8 cellular contexts compared by ENCODE assay signal in genomic region chr20:5001174-5002076, GRCh38. TPM values are rescaled to one million over a fixed set of nuclear protein-coding genes. Genes with fewer than 3 reads are reported as not detected.
DNase-seq lines count a peak whose midpoint lies in the region; ATAC-seq and TF ChIP-seq lines count a peak whose summit lies in the region.

TSS of gene SLC23A2 (minus strand) at chr20:5001510. CDS start at chr20:4932562, 68,948 bp downstream.

- H3K23me2 ChIP-seq in H9 (ENCODE audit: insufficient read length, low read depth, low read length, poor library complexity, severe bottlenecking): peaks cover 13% of the 10 kb centered on the region

- no peak within 1 kb of the TSS for H3K4ac ChIP-seq in H9 (ENCODE audit: low read depth, low read length)

- H3K4me1 Mint-ChIP-seq in H9: peaks cover 15 to 24% of the 10 kb centered on the region in 2 experiments
- H3K4me1 Mint-ChIP-seq in activated T-cell treated with anti-CD3 and anti-CD28 coated beads, Interleukin-2, amount 50 U/mL, for 4 hours (ENCODE audit: low read depth): peaks cover 31% of the 10 kb centered on the region
- peaks cover 27 to 42% (median 39%) of the 10 kb centered on the region in 4 donors for H3K4me1 Mint-ChIP-seq in naive thymus-derived CD8-positive, alpha-beta T cell
- H3K4me1 Mint-ChIP-seq in stimulated activated naive CD8-positive, alpha-beta T cell treated with anti-CD3 and anti-CD28 coated beads, Interleukin-15, Interleukin-2, amounts not matched to agents 100 ng/mL and 50 ng/mL, for 24 hours (ENCODE audit: low read depth): peaks cover 39% of the 10 kb centered on the region

- H2BK120ac ChIP-seq in H9 (ENCODE audit: low read depth, low read length, poor library complexity, severe bottlenecking): no peak within 1 kb of the TSS

- H3K14ac ChIP-seq in H9 (ENCODE audit: insufficient read depth, low read length): no peak within 1 kb of the TSS

- TF ChIP-seq CTCF in H9 (conservative IDR thresholded peaks at IDR 0.05) (no peak), esophagus squamous epithelium (IDR thresholded peaks at IDR 0.05) (no peak)

- peaks cover 20% of the 10 kb centered on the region for H3K27me3 Mint-ChIP-seq in H9 (ENCODE audit: low read depth)
- no peaks in the 10 kb centered on the region for H3K27me3 Mint-ChIP-seq in activated T-cell treated with anti-CD3 and anti-CD28 coated beads, Interleukin-2, amount 50 U/mL, for 4 hours (ENCODE audit: low read depth)
- no peaks in the 10 kb centered on the region for H3K27me3 Mint-ChIP-seq in naive thymus-derived CD8-positive, alpha-beta T cell
- no peaks in the 10 kb centered on the region for H3K27me3 Mint-ChIP-seq in stimulated activated naive CD8-positive, alpha-beta T cell treated with anti-CD3 and anti-CD28 coated beads, Interleukin-15, Interleukin-2, amounts not matched to agents 100 ng/mL and 50 ng/mL, for 24 hours

- H4K5ac ChIP-seq in H9 (ENCODE audit: insufficient read length, low read depth, low read length): no peak within 1 kb of the TSS

- H2BK12ac ChIP-seq in H9 (ENCODE audit: insufficient read length, low read depth, low read length): no peak within 1 kb of the TSS

- no peak within 1 kb of the TSS for H3K18ac ChIP-seq in H9 (ENCODE audit: insufficient read length, low read depth, low read length)

- no peak within 1 kb of the TSS for H4K91ac ChIP-seq in H9 (ENCODE audit: insufficient read length, low read depth, low read length)

- no peaks in the 10 kb centered on the region for H4K20me1 ChIP-seq in H9 (ENCODE audit: control insufficient read depth, insufficient read depth, insufficient read length)

- H3K36me3 ChIP-seq in esophagus squamous epithelium: no peaks in the 10 kb centered on the region

- H3K9ac ChIP-seq in H9 (ENCODE audit: extremely low read depth, insufficient read length, low read length): no peak within 1 kb of the TSS

- H2BK15ac ChIP-seq in H9 (ENCODE audit: low read depth, low read length): no peak within 1 kb of the TSS

- DNase-seq in COLO668 (lab: John Stamatoyannopoulos, UW; ENCODE audit: unreplicated experiment): peak; percentile 73
- peak; percentile 53 for DNase-seq in H9
- DNase-seq in NCI-H748 treated with DMSO at 0.1 percent for 48 hours (lab: John Stamatoyannopoulos, UW): peak; percentile 46
- peak; percentile 56 for DNase-seq in activated T-cell treated with anti-CD3 and anti-CD28 coated beads, Interleukin-2, amount 50 U/mL, for 4 hours
- DNase-seq in esophagus squamous epithelium (lab: John Stamatoyannopoulos, UW): no peak
- DNase-seq in naive thymus-derived CD8-positive, alpha-beta T cell: peak; percentile 34 to 73 (median 56)

- no peak within 1 kb of the TSS for H3K23ac ChIP-seq in H9 (ENCODE audit: insufficient read length, low read depth, low read length)

- POLR2A ChIA-PET in naive thymus-derived CD8-positive, alpha-beta T cell (lab: Charles Lee): interaction anchor here (0.6 to 0.9 kb wide), 2 partner anchors 76 to 190 kb away, joined by 4 read pairs; no protein-coding TSS in a partner anchor

- no CpG with 5 or more reads among the region's 88 CpGs for WGBS in H9 (ENCODE audit: extremely low coverage, insufficient read length, low lambda C conversion rate)
- WGBS in esophagus squamous epithelium, 2 donors: 2 to 3% methylated on average over 13 to 22 of the region's 88 CpGs

- ATAC-seq in activated T-cell treated with anti-CD3 and anti-CD28 coated beads, Interleukin-2, amount 50 U/mL, for 4 hours: peak; percentile 81 to 85
- ATAC-seq in naive thymus-derived CD8-positive, alpha-beta T cell: peak; percentile 84 to 86
- no peak for ATAC-seq in HG03159 (IDR thresholded peaks at IDR 0.05; ENCODE audit: unreplicated experiment)

- no peak within 1 kb of the TSS for H3T11ph ChIP-seq in H9 (ENCODE audit: low read length)

- no peaks in the 10 kb centered on the region for H3K36me3 Mint-ChIP-seq in H9 (ENCODE audit: insufficient read depth in 1 of 3, low read depth in 3 of 3)
- H3K36me3 Mint-ChIP-seq in activated T-cell treated with anti-CD3 and anti-CD28 coated beads, Interleukin-2, amount 50 U/mL, for 4 hours (ENCODE audit: insufficient read depth): peaks cover 4% of the 10 kb centered on the region
- no peaks in the 10 kb centered on the region for H3K36me3 Mint-ChIP-seq in naive thymus-derived CD8-positive, alpha-beta T cell
- peaks cover 4% of the 10 kb centered on the region for H3K36me3 Mint-ChIP-seq in stimulated activated naive CD8-positive, alpha-beta T cell treated with anti-CD3 and anti-CD28 coated beads, Interleukin-15, Interleukin-2, amounts not matched to agents 100 ng/mL and 50 ng/mL, for 24 hours (ENCODE audit: low read depth)

- H3K9me3 ChIP-seq in H9 (ENCODE audit: control insufficient read depth, low read depth, low read length) (no peaks in the 10 kb centered on the region), esophagus squamous epithelium (no peaks in the 10 kb centered on the region)

- no peaks in the 10 kb centered on the region for H3K79me2 ChIP-seq in H9 (ENCODE audit: insufficient read depth, low read length)

- H3K27ac ChIP-seq in H9 (ENCODE audit: insufficient read length, low read depth, low read length) (no peak within 1 kb of the TSS), esophagus squamous epithelium (peak within 1 kb of the TSS; percentile 42 to 72 (median 63))

- peak within 1 kb of the TSS; percentile 75 for H3K4me2 ChIP-seq in H9 (ENCODE audit: insufficient read depth, insufficient read length, low read length)

- no peak within 1 kb of the TSS for H2BK20ac ChIP-seq in H9 (ENCODE audit: low read depth, low read length, poor library complexity, severe bottlenecking)

- H2AK5ac ChIP-seq in H9 (ENCODE audit: insufficient read length, low read length): no peak within 1 kb of the TSS

- H3K27me3 ChIP-seq in H9 (ENCODE audit: insufficient read depth, low read length): no peaks in the 10 kb centered on the region
- H3K27me3 ChIP-seq in esophagus squamous epithelium: no peaks in the 10 kb centered on the region

- no peak within 1 kb of the TSS for H3K56ac ChIP-seq in H9 (ENCODE audit: insufficient read length, low read depth, low read length)

- no peak within 1 kb of the TSS for H2AFZ ChIP-seq in H9 (ENCODE audit: low read length)

- peak within 1 kb of the TSS in 2 of 3 experiments; percentile 53 to 71; a peak in 1 of 7 replicates for H3K27ac Mint-ChIP-seq in H9
- peak within 1 kb of the TSS; percentile 87 to 97 (median 94) for H3K27ac Mint-ChIP-seq in naive thymus-derived CD8-positive, alpha-beta T cell
- peak within 1 kb of the TSS; percentile 93 for H3K27ac Mint-ChIP-seq in stimulated activated naive CD8-positive, alpha-beta T cell treated with anti-CD3 and anti-CD28 coated beads, Interleukin-15, Interleukin-2, amounts not matched to agents 100 ng/mL and 50 ng/mL, for 24 hours

- H3K4me1 ChIP-seq in H9 (ENCODE audit: insufficient read depth, low read length): no peaks in the 10 kb centered on the region
- peaks cover 10 to 25% (median 14%) of the 10 kb centered on the region in 3 donors for H3K4me1 ChIP-seq in esophagus squamous epithelium

- peaks cover 5% of the 10 kb centered on the region for H3K79me1 ChIP-seq in H9 (ENCODE audit: insufficient read depth, low read depth, low read length, poor library complexity, severe bottlenecking)

- H3K9me3 Mint-ChIP-seq in H9: no peaks in the 10 kb centered on the region
- H3K9me3 Mint-ChIP-seq in activated T-cell treated with anti-CD3 and anti-CD28 coated beads, Interleukin-2, amount 50 U/mL, for 4 hours: no peaks in the 10 kb centered on the region
- no peaks in the 10 kb centered on the region for H3K9me3 Mint-ChIP-seq in naive thymus-derived CD8-positive, alpha-beta T cell
- H3K9me3 Mint-ChIP-seq in stimulated activated naive CD8-positive, alpha-beta T cell treated with anti-CD3 and anti-CD28 coated beads, Interleukin-15, Interleukin-2, amounts not matched to agents 100 ng/mL and 50 ng/mL, for 24 hours: no peaks in the 10 kb centered on the region

- peak in 1 of 4 donors; percentile 32 for TF ChIP-seq POLR2A in esophagus squamous epithelium (IDR thresholded peaks at IDR 0.05)

- no peak within 1 kb of the TSS for H2BK5ac ChIP-seq in H9 (ENCODE audit: insufficient read length, low read length)

- H3K4me3 ChIP-seq in esophagus squamous epithelium: peak within 1 kb of the TSS; percentile 70 to 87 (median 80)

- intact Hi-C loops in esophagus squamous epithelium (cut with DNase I): no loop called here

- no peak within 1 kb of the TSS for H4K8ac ChIP-seq in H9 (replicated peaks; ENCODE audit: insufficient read length, low read depth, low read length)

- peak within 1 kb of the TSS; percentile 81 to 92 for H3K4me3 Mint-ChIP-seq in H9
- peak within 1 kb of the TSS; percentile 95 for H3K4me3 Mint-ChIP-seq in activated T-cell treated with anti-CD3 and anti-CD28 coated beads, Interleukin-2, amount 50 U/mL, for 4 hours
- peak within 1 kb of the TSS; percentile 92 to 99 (median 96) for H3K4me3 Mint-ChIP-seq in naive thymus-derived CD8-positive, alpha-beta T cell
- peak within 1 kb of the TSS; percentile 97 for H3K4me3 Mint-ChIP-seq in stimulated activated naive CD8-positive, alpha-beta T cell treated with anti-CD3 and anti-CD28 coated beads, Interleukin-15, Interleukin-2, amounts not matched to agents 100 ng/mL and 50 ng/mL, for 24 hours

RNA-seq across cellular contexts. Expression of gene SLC23A2, which starts in this region (rescaled TPM):
- total RNA-seq in H9 (2021) (16.3 and 16.5 TPM in 2 replicates), esophagus squamous epithelium (10 to 100 TPM in 2 of 4 donors, 1 to 10 TPM in 2; 3.6 to 15.1 (median 11.1) TPM)
- 10 to 100 TPM; 19.6 to 25.9 (median 20.4) TPM for total RNA-seq in activated T-cell treated with anti-CD3 and anti-CD28 coated beads, Interleukin-2, amount 50 U/mL, for 4 hours
- 10 to 100 TPM; 19.8 to 24.3 TPM for total RNA-seq in naive thymus-derived CD8-positive, alpha-beta T cell
- polyA plus RNA-seq in naive thymus-derived CD8-positive, alpha-beta T cell: 1 to 10 TPM; 5.6 to 8.1 (median 5.9) TPM
